Comparison of ENCODE assay signal across 2 cellular contexts in the genomic region with DNA sequence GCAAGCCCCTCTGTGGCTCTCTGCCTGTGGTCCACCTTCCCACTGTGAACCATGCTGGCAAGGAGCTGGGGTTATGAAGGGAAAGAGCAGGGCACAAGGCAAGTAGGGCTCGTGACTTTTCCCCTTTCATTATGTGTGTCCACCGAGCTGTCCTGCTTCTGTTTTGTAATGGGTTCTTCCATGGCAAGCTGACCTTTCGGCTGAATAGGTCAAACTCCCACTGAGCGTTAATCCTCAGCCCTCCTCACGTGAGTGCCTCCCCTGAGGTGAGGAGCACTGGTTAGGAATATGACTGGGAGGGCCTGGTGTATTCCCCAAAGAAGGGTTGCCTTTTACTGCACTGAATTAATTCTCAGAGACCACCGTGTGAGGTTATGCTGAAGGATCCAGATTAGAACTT.
TF ChIP-seq lines count a peak whose summit lies in the region.

No MANE protein-coding gene starts in this region.

TF ChIP-seq in GM23338, 12 proteins besides CTCF, POLR2A, EP300 and RAD21 (continued from another document):
- TF ChIP-seq, protein P1, sequence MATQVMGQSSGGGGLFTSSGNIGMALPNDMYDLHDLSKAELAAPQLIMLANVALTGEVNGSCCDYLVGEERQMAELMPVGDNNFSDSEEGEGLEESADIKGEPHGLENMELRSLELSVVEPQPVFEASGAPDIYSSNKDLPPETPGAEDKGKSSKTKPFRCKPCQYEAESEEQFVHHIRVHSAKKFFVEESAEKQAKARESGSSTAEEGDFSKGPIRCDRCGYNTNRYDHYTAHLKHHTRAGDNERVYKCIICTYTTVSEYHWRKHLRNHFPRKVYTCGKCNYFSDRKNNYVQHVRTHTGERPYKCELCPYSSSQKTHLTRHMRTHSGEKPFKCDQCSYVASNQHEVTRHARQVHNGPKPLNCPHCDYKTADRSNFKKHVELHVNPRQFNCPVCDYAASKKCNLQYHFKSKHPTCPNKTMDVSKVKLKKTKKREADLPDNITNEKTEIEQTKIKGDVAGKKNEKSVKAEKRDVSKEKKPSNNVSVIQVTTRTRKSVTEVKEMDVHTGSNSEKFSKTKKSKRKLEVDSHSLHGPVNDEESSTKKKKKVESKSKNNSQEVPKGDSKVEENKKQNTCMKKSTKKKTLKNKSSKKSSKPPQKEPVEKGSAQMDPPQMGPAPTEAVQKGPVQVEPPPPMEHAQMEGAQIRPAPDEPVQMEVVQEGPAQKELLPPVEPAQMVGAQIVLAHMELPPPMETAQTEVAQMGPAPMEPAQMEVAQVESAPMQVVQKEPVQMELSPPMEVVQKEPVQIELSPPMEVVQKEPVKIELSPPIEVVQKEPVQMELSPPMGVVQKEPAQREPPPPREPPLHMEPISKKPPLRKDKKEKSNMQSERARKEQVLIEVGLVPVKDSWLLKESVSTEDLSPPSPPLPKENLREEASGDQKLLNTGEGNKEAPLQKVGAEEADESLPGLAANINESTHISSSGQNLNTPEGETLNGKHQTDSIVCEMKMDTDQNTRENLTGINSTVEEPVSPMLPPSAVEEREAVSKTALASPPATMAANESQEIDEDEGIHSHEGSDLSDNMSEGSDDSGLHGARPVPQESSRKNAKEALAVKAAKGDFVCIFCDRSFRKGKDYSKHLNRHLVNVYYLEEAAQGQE (IDR thresholded peaks at IDR 0.05; ENCODE audit: unreplicated experiment): no peak
- TF ChIP-seq, protein P2, sequence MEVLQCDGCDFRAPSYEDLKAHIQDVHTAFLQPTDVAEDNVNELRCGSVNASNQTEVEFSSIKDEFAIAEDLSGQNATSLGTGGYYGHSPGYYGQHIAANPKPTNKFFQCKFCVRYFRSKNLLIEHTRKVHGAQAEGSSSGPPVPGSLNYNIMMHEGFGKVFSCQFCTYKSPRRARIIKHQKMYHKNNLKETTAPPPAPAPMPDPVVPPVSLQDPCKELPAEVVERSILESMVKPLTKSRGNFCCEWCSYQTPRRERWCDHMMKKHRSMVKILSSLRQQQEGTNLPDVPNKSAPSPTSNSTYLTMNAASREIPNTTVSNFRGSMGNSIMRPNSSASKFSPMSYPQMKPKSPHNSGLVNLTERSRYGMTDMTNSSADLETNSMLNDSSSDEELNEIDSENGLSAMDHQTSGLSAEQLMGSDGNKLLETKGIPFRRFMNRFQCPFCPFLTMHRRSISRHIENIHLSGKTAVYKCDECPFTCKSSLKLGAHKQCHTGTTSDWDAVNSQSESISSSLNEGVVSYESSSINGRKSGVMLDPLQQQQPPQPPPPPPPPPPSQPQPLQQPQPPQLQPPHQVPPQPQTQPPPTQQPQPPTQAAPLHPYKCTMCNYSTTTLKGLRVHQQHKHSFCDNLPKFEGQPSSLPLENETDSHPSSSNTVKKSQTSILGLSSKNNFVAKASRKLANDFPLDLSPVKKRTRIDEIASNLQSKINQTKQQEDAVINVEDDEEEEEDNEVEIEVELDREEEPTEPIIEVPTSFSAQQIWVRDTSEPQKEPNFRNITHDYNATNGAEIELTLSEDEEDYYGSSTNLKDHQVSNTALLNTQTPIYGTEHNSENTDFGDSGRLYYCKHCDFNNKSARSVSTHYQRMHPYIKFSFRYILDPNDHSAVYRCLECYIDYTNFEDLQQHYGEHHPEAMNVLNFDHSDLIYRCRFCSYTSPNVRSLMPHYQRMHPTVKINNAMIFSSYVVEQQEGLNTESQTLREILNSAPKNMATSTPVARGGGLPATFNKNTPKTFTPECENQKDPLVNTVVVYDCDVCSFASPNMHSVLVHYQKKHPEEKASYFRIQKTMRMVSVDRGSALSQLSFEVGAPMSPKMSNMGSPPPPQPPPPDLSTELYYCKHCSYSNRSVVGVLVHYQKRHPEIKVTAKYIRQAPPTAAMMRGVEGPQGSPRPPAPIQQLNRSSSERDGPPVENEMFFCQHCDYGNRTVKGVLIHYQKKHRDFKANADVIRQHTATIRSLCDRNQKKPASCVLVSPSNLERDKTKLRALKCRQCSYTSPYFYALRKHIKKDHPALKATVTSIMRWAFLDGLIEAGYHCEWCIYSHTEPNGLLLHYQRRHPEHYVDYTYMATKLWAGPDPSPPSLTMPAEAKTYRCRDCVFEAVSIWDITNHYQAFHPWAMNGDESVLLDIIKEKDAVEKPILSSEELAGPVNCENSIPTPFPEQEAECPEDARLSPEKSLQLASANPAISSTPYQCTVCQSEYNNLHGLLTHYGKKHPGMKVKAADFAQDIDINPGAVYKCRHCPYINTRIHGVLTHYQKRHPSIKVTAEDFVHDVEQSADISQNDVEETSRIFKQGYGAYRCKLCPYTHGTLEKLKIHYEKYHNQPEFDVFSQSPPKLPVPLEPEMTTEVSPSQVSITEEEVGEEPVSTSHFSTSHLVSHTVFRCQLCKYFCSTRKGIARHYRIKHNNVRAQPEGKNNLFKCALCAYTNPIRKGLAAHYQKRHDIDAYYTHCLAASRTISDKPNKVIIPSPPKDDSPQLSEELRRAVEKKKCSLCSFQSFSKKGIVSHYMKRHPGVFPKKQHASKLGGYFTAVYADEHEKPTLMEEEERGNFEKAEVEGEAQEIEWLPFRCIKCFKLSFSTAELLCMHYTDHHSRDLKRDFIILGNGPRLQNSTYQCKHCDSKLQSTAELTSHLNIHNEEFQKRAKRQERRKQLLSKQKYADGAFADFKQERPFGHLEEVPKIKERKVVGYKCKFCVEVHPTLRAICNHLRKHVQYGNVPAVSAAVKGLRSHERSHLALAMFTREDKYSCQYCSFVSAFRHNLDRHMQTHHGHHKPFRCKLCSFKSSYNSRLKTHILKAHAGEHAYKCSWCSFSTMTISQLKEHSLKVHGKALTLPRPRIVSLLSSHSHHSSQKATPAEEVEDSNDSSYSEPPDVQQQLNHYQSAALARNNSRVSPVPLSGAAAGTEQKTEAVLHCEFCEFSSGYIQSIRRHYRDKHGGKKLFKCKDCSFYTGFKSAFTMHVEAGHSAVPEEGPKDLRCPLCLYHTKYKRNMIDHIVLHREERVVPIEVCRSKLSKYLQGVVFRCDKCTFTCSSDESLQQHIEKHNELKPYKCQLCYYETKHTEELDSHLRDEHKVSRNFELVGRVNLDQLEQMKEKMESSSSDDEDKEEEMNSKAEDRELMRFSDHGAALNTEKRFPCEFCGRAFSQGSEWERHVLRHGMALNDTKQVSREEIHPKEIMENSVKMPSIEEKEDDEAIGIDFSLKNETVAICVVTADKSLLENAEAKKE (CRISPR knock-in tag; IDR thresholded peaks at IDR 0.05): no peak
- no peak for TF ChIP-seq NANOG (IDR thresholded peaks at IDR 0.05; ENCODE audit: borderline replicate concordance)

TF ChIP-seq in WTC11, 78 proteins besides CTCF, POLR2A, EP300 and RAD21 (continued from another document):
- TF ChIP-seq NR3C1 (CRISPR knock-in tag; conservative IDR thresholded peaks at IDR 0.05; ENCODE audit: low read depth) (no peak), IRF2 (CRISPR knock-in tag; IDR thresholded peaks at IDR 0.05; ENCODE audit: borderline replicate concordance, low read depth) (no peak), FOXJ3 (CRISPR knock-in tag; IDR thresholded peaks at IDR 0.05; ENCODE audit: borderline replicate concordance) (no peak), KAT7 (CRISPR knock-in tag; IDR thresholded peaks at IDR 0.05; ENCODE audit: borderline replicate concordance) (no peak), NR2C2 (CRISPR knock-in tag; IDR thresholded peaks at IDR 0.05) (no peak), ELF4 (CRISPR knock-in tag; IDR thresholded peaks at IDR 0.05; ENCODE audit: low read depth) (no peak), ZNF263 (CRISPR knock-in tag; IDR thresholded peaks at IDR 0.05; ENCODE audit: low read depth) (no peak), USF2 (CRISPR knock-in tag; IDR thresholded peaks at IDR 0.05) (peak; percentile 77)
- TF ChIP-seq, protein P3, sequence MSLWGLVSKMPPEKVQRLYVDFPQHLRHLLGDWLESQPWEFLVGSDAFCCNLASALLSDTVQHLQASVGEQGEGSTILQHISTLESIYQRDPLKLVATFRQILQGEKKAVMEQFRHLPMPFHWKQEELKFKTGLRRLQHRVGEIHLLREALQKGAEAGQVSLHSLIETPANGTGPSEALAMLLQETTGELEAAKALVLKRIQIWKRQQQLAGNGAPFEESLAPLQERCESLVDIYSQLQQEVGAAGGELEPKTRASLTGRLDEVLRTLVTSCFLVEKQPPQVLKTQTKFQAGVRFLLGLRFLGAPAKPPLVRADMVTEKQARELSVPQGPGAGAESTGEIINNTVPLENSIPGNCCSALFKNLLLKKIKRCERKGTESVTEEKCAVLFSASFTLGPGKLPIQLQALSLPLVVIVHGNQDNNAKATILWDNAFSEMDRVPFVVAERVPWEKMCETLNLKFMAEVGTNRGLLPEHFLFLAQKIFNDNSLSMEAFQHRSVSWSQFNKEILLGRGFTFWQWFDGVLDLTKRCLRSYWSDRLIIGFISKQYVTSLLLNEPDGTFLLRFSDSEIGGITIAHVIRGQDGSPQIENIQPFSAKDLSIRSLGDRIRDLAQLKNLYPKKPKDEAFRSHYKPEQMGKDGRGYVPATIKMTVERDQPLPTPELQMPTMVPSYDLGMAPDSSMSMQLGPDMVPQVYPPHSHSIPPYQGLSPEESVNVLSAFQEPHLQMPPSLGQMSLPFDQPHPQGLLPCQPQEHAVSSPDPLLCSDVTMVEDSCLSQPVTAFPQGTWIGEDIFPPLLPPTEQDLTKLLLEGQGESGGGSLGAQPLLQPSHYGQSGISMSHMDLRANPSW (CRISPR knock-in tag; conservative IDR thresholded peaks at IDR 0.05; ENCODE audit: low read depth): no peak
- TF ChIP-seq, protein P4, sequence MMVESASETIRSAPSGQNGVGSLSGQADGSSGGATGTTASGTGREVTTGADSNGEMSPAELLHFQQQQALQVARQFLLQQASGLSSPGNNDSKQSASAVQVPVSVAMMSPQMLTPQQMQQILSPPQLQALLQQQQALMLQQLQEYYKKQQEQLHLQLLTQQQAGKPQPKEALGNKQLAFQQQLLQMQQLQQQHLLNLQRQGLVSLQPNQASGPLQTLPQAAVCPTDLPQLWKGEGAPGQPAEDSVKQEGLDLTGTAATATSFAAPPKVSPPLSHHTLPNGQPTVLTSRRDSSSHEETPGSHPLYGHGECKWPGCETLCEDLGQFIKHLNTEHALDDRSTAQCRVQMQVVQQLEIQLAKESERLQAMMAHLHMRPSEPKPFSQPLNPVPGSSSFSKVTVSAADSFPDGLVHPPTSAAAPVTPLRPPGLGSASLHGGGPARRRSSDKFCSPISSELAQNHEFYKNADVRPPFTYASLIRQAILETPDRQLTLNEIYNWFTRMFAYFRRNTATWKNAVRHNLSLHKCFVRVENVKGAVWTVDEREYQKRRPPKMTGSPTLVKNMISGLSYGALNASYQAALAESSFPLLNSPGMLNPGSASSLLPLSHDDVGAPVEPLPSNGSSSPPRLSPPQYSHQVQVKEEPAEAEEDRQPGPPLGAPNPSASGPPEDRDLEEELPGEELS (CRISPR knock-in tag; IDR thresholded peaks at IDR 0.05): no peak
- TF ChIP-seq, protein P5, sequence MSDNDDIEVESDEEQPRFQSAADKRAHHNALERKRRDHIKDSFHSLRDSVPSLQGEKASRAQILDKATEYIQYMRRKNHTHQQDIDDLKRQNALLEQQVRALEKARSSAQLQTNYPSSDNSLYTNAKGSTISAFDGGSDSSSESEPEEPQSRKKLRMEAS (CRISPR knock-in tag; IDR thresholded peaks at IDR 0.05): no peak
- TF ChIP-seq, protein P6, sequence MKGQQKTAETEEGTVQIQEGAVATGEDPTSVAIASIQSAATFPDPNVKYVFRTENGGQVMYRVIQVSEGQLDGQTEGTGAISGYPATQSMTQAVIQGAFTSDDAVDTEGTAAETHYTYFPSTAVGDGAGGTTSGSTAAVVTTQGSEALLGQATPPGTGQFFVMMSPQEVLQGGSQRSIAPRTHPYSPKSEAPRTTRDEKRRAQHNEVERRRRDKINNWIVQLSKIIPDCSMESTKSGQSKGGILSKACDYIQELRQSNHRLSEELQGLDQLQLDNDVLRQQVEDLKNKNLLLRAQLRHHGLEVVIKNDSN (CRISPR knock-in tag; IDR thresholded peaks at IDR 0.05): peak; percentile 28; the same call in 1 of the 2 replicates
- TF ChIP-seq, protein P7, sequence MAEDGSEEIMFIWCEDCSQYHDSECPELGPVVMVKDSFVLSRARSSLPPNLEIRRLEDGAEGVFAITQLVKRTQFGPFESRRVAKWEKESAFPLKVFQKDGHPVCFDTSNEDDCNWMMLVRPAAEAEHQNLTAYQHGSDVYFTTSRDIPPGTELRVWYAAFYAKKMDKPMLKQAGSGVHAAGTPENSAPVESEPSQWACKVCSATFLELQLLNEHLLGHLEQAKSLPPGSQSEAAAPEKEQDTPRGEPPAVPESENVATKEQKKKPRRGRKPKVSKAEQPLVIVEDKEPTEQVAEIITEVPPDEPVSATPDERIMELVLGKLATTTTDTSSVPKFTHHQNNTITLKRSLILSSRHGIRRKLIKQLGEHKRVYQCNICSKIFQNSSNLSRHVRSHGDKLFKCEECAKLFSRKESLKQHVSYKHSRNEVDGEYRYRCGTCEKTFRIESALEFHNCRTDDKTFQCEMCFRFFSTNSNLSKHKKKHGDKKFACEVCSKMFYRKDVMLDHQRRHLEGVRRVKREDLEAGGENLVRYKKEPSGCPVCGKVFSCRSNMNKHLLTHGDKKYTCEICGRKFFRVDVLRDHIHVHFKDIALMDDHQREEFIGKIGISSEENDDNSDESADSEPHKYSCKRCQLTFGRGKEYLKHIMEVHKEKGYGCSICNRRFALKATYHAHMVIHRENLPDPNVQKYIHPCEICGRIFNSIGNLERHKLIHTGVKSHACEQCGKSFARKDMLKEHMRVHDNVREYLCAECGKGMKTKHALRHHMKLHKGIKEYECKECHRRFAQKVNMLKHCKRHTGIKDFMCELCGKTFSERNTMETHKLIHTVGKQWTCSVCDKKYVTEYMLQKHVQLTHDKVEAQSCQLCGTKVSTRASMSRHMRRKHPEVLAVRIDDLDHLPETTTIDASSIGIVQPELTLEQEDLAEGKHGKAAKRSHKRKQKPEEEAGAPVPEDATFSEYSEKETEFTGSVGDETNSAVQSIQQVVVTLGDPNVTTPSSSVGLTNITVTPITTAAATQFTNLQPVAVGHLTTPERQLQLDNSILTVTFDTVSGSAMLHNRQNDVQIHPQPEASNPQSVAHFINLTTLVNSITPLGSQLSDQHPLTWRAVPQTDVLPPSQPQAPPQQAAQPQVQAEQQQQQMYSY (CRISPR knock-in tag; IDR thresholded peaks at IDR 0.05): no peak
